Comparison of ENCODE assay signal across 8 cellular contexts in genomic region chr21:34890724-34891609, GRCh38.
DNase-seq lines count a peak whose midpoint lies in the region; ATAC-seq and TF ChIP-seq lines count a peak whose summit lies in the region.

No MANE protein-coding gene starts in this region.

- H3K27ac Mint-ChIP-seq in MCF 10A (ENCODE audit: low read depth, unreplicated experiment): no peak overlapping the region
- peak overlapping the region; percentile 72 for H3K27ac Mint-ChIP-seq in activated naive CD8-positive, alpha-beta T cell treated with anti-CD3 and anti-CD28 coated beads, Interleukin-2, amount 50 U/mL, for 24 hours

- BruUV-seq in MCF 10A (replicated peaks; lab: Mats Ljungman, UMichigan): no TSS peak

- no peak for DNase-seq in breast epithelium (ENCODE audit: low spot score in 2 of 2)
- no peak for DNase-seq in MCF 10A (ENCODE audit: unreplicated experiment)
- peak; percentile 27 for DNase-seq in activated naive CD8-positive, alpha-beta T cell treated with anti-CD3 and anti-CD28 coated beads, Interleukin-2, amount 50 U/mL, for 24 hours
- DNase-seq in NCI-H2196 treated with DMSO at 0.1 percent for 48 hours (lab: John Stamatoyannopoulos, UW; ENCODE audit: unreplicated experiment): no peak

- peak overlapping the region; percentile 80 to 88 (median 81) for H3K4me3 ChIP-seq in breast epithelium
- peak overlapping the region; percentile 13 for H3K4me3 ChIP-seq in iPS-11a (ENCODE audit: low read depth, low read length)
- peak overlapping the region; percentile 55 to 84 (median 78) for H3K4me3 ChIP-seq in skin epidermis

- intact Hi-C loops in breast epithelium (cut with DNase I; ENCODE audit: low total_unique reads): no loop called here
- intact Hi-C loops in MCF 10A (cut with micrococcal nuclease): loop anchor here (1.0 to 5.0 kb wide), 5 partner anchors 509 to 1136 kb away; no protein-coding TSS in a partner anchor

- H3K4me1 ChIP-seq in breast epithelium: peaks cover 0 to 5% of the 10 kb centered on the region in 2 donors

- no peaks in the 10 kb centered on the region for H3K36me3 ChIP-seq in breast epithelium

- H3K27me3 ChIP-seq in breast epithelium: no peaks in the 10 kb centered on the region

- no peak for TF ChIP-seq POLR2A in breast epithelium (IDR thresholded peaks at IDR 0.05)

- CTCF ChIA-PET in MCF 10A (lab: Yijun Ruan, JAX): interaction anchor here (0.6 to 7.5 kb wide), 18 partner anchors 8 to 1085 kb away, joined by 3 to 78 read pairs (median 4); no protein-coding TSS in a partner anchor

- peaks cover 7% of the 10 kb centered on the region for H3K9me3 Mint-ChIP-seq in MCF 10A (ENCODE audit: unreplicated experiment)
- peaks cover under 1% of the 10 kb centered on the region for H3K9me3 Mint-ChIP-seq in activated naive CD8-positive, alpha-beta T cell treated with anti-CD3 and anti-CD28 coated beads, Interleukin-2, amount 50 U/mL, for 24 hours

- no peak overlapping the region for H3K4me3 Mint-ChIP-seq in MCF 10A (ENCODE audit: unreplicated experiment)
- peak overlapping the region; percentile 87 for H3K4me3 Mint-ChIP-seq in activated naive CD8-positive, alpha-beta T cell treated with anti-CD3 and anti-CD28 coated beads, Interleukin-2, amount 50 U/mL, for 24 hours

- no peaks in the 10 kb centered on the region for H3K9me3 ChIP-seq in breast epithelium

- no peaks in the 10 kb centered on the region for H3K4me1 Mint-ChIP-seq in MCF 10A (ENCODE audit: insufficient read depth, unreplicated experiment)
- H3K4me1 Mint-ChIP-seq in activated naive CD8-positive, alpha-beta T cell treated with anti-CD3 and anti-CD28 coated beads, Interleukin-2, amount 50 U/mL, for 24 hours: peaks cover 67% of the 10 kb centered on the region

- ATAC-seq in activated naive CD8-positive, alpha-beta T cell treated with anti-CD3 and anti-CD28 coated beads, Interleukin-2, amount 50 U/mL, for 24 hours: no peak
- ATAC-seq in HG03571 (IDR thresholded peaks at IDR 0.05; ENCODE audit: unreplicated experiment): no peak
- no peak for ATAC-seq in HG02763 (IDR thresholded peaks at IDR 0.05; ENCODE audit: unreplicated experiment)

- H3K36me3 Mint-ChIP-seq in MCF 10A (ENCODE audit: insufficient read depth, unreplicated experiment): peaks cover 7% of the 10 kb centered on the region
- peaks cover 5% of the 10 kb centered on the region for H3K36me3 Mint-ChIP-seq in activated naive CD8-positive, alpha-beta T cell treated with anti-CD3 and anti-CD28 coated beads, Interleukin-2, amount 50 U/mL, for 24 hours (ENCODE audit: low read depth)

- peak in 1 of 3 donors; percentile 9 for TF ChIP-seq CTCF in breast epithelium (IDR thresholded peaks at IDR 0.05)
- TF ChIP-seq CTCF in MCF 10A (IDR thresholded peaks at IDR 0.05; ENCODE audit: unreplicated experiment): no peak

- H3K27me3 Mint-ChIP-seq in MCF 10A (ENCODE audit: insufficient read depth, unreplicated experiment): no peaks in the 10 kb centered on the region
- H3K27me3 Mint-ChIP-seq in activated naive CD8-positive, alpha-beta T cell treated with anti-CD3 and anti-CD28 coated beads, Interleukin-2, amount 50 U/mL, for 24 hours: peaks cover 2% of the 10 kb centered on the region

- H3K27ac ChIP-seq in breast epithelium (peak overlapping the region; percentile 94 to 97), skin epidermis (peak overlapping the region; percentile 89 to 100 (median 97))

- POLR2A ChIA-PET in MCF 10A (lab: Yijun Ruan, JAX): interaction anchor here (0.6 to 15.7 kb wide), 7 partner anchors 24 to 510 kb away, joined by 3 to 414 read pairs (median 66); no protein-coding TSS in a partner anchor

Comparison
In these comparisons a context has a peak if more than half of its experiments do, and no peak if none do; other contexts are left out.
1. H3K4me3 ChIP-seq: peak in every context shown above with its lines; median percentile 81 in breast epithelium; 78 in skin epidermis; 13 in iPS-11a.